ENCODE assay signal across 9 cellular contexts in the genomic region with DNA sequence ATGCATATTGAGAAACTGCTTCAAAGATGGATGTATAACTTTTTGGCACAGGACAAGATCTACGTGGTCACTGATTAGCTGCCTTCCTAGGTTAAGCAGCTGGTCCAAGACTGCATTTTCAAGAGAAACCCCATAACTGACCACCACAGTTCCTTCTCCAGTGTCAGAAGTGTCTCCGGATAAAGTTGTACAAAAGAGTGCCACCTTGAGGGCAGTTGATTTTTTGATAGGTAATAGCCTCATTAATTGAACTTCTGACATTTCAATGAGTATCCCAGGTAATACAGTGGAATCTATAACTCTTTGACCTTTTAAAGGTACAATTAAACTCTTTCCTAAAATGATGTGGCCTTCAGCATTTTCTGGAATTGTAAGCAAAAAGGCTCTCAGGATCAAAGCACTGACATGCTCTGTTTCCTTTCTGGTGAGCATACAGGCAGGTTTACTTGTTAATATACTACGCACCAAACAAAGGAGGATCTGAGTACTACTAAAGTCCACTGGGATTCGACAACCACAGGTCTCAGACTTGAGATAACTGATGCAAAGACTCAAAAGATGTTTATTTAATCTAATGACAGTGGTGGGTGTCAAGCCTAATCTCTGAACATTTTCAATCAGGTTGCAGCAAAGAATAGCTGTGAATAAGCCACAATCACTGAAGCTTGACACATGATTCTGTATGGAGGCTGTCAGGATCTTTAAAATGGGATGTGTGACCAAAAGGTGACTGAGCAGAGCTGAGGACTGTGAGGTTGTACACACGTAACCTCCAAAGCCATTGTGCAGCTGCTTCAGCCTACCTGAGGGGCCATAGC. TPM values are rescaled to one million over a fixed set of nuclear protein-coding genes. Genes with fewer than 3 reads are reported as not detected.
DNase-seq lines count a peak whose midpoint lies in the region; ATAC-seq and TF ChIP-seq lines count a peak whose summit lies in the region.
"Had no signal": no experiment of that assay in that cellular context is flagged by ENCODE, and none has a peak within 500 bp of the region (broad histone marks: within the 10 kb centered on the region; RNA-seq: fewer than 3 reads in every experiment).

No MANE protein-coding gene starts in this region.

- no peak overlapping the region for H3K4me3 Mint-ChIP-seq in activated T-helper 2 cell treated with anti-CD3 and anti-CD28 coated beads, Interferon-gamma antibody, Interleukin-2, Interleukin-4, amounts not matched to agents 10 μg/mL and 5 μg/mL and 100 μg/mL, durations not matched to agents 14 hours and 24 hours and 36 hours (ENCODE audit: low read depth)

- DNase-seq in EH (ENCODE audit: low read depth) (peak; percentile 2), RWPE2 (ENCODE audit: low spot score) (no peak), kidney glomerular epithelial cell (lab: John Stamatoyannopoulos, UW) (peak; percentile 2), DMS 273 treated with DMSO at 0.1 percent for 48 hours (lab: John Stamatoyannopoulos, UW) (no peak), medulla oblongata (ENCODE audit: extremely low spot score) (no peak), MV-4-11 (lab: John Stamatoyannopoulos, UW) (no peak)
- no peak for DNase-seq in activated T-helper 2 cell treated with anti-CD3 and anti-CD28 coated beads, Interferon-gamma antibody, Interleukin-2, Interleukin-4, amounts not matched to agents 10 μg/mL and 5 μg/mL and 100 μg/mL, durations not matched to agents 14 hours and 24 hours and 36 hours (ENCODE audit: low spot score)
- DNase-seq: activated T-cell treated with anti-CD3 and anti-CD28 coated beads, Interleukin-2, amount 50 U/mL, for 1 hour had no signal

- H3K27ac ChIP-seq in RWPE2 (ENCODE audit: poor library complexity, severe bottlenecking): no peak overlapping the region

- peaks cover 7% of the 10 kb centered on the region for H3K4me1 Mint-ChIP-seq in activated T-helper 2 cell treated with anti-CD3 and anti-CD28 coated beads, Interferon-gamma antibody, Interleukin-2, Interleukin-4, amounts not matched to agents 10 μg/mL and 5 μg/mL and 100 μg/mL, durations not matched to agents 14 hours and 24 hours and 36 hours (ENCODE audit: low read depth)

- no peaks in the 10 kb centered on the region for H3K27me3 ChIP-seq in RWPE2 (ENCODE audit: insufficient read depth, poor library complexity, severe bottlenecking)

- H3K36me3 Mint-ChIP-seq in activated T-helper 2 cell treated with anti-CD3 and anti-CD28 coated beads, Interferon-gamma antibody, Interleukin-2, Interleukin-4, amounts not matched to agents 10 μg/mL and 5 μg/mL and 100 μg/mL, durations not matched to agents 14 hours and 24 hours and 36 hours (ENCODE audit: low read depth): peaks cover 24% of the 10 kb centered on the region

- peaks cover 64% of the 10 kb centered on the region for H3K36me3 ChIP-seq in RWPE2 (ENCODE audit: low read depth)

- intact Hi-C loops in activated T-helper 2 cell treated with anti-CD3 and anti-CD28 coated beads, Interferon-gamma antibody, Interleukin-2, Interleukin-4, amounts not matched to agents 10 μg/mL and 5 μg/mL and 100 μg/mL, durations not matched to agents 14 hours and 24 hours and 36 hours (cut with micrococcal nuclease): no loop called here

- H3K9me3 ChIP-seq in RWPE2 (ENCODE audit: severe bottlenecking): no peaks in the 10 kb centered on the region

- ATAC-seq in HG02885 (IDR thresholded peaks at IDR 0.05; ENCODE audit: poor library complexity, unreplicated experiment): peak; percentile 44
- 0 out of 3 replicates have a peak, but pooled peaks have one; percentile 15 for ATAC-seq in RWPE2 (ENCODE audit: low read depth)

- no peaks in the 10 kb centered on the region for H3K9me3 Mint-ChIP-seq in activated T-helper 2 cell treated with anti-CD3 and anti-CD28 coated beads, Interferon-gamma antibody, Interleukin-2, Interleukin-4, amounts not matched to agents 10 μg/mL and 5 μg/mL and 100 μg/mL, durations not matched to agents 14 hours and 24 hours and 36 hours

- peaks cover 29% of the 10 kb centered on the region for H3K4me1 ChIP-seq in RWPE2 (ENCODE audit: insufficient read depth, poor library complexity, severe bottlenecking)

- H3K27me3 Mint-ChIP-seq in activated T-helper 2 cell treated with anti-CD3 and anti-CD28 coated beads, Interferon-gamma antibody, Interleukin-2, Interleukin-4, amounts not matched to agents 10 μg/mL and 5 μg/mL and 100 μg/mL, durations not matched to agents 14 hours and 24 hours and 36 hours (ENCODE audit: low read depth): no peaks in the 10 kb centered on the region

- no peak overlapping the region for H3K27ac Mint-ChIP-seq in activated T-helper 2 cell treated with anti-CD3 and anti-CD28 coated beads, Interferon-gamma antibody, Interleukin-2, Interleukin-4, amounts not matched to agents 10 μg/mL and 5 μg/mL and 100 μg/mL, durations not matched to agents 14 hours and 24 hours and 36 hours

- no peak overlapping the region for H3K4me3 ChIP-seq in RWPE2 (ENCODE audit: severe bottlenecking)

- peak; percentile 58 for TF ChIP-seq CTCF in RWPE2 (IDR thresholded peaks at IDR 0.05; ENCODE audit: poor library complexity, severe bottlenecking)

RNA-seq across cellular contexts. Expression of a gene that starts 21.2 kb away (rescaled TPM):
- 8.2 and 8.5 TPM in 2 replicates for total RNA-seq in activated T-helper 2 cell treated with anti-CD3 and anti-CD28 coated beads, Interferon-gamma antibody, Interleukin-2, Interleukin-4, amounts not matched to agents 10 μg/mL and 5 μg/mL and 100 μg/mL, durations not matched to agents 14 hours and 24 hours and 36 hours

RNA-seq across cellular contexts. Expression of a gene that starts 22.3 kb away (rescaled TPM):
- 6.3 and 6.4 TPM in 2 replicates for total RNA-seq in activated T-helper 2 cell treated with anti-CD3 and anti-CD28 coated beads, Interferon-gamma antibody, Interleukin-2, Interleukin-4, amounts not matched to agents 10 μg/mL and 5 μg/mL and 100 μg/mL, durations not matched to agents 14 hours and 24 hours and 36 hours

Comparison
In these comparisons a context has a peak if more than half of its experiments do, and no peak if none do; other contexts are left out.
1. DNase-seq: peak in EH (single experiment) and kidney glomerular epithelial cell (single experiment); none in RWPE2 (single experiment), DMS 273 treated with DMSO at 0.1 percent for 48 hours (single experiment), medulla oblongata (single experiment), MV-4-11 (single experiment) and activated T-helper 2 cell treated with anti-CD3 and anti-CD28 coated beads, Interferon-gamma antibody, Interleukin-2, Interleukin-4, amounts not matched to agents 10 μg/mL and 5 μg/mL and 100 μg/mL, durations not matched to agents 14 hours and 24 hours and 36 hours (single experiment).